Comparison of ENCODE assay signal across 15 cellular contexts in genomic region chr6:167184301-167184700, GRCh38. TPM values are rescaled to one million over a fixed set of nuclear protein-coding genes. Genes with fewer than 3 reads are reported as not detected.
"Had no signal": no experiment of that assay in that cellular context is flagged by ENCODE, and none has a peak within 500 bp of the region (broad histone marks: within the 10 kb centered on the region; RNA-seq: fewer than 3 reads in every experiment).

No MANE protein-coding gene starts in this region.

RNA-seq across cellular contexts. Expression of gene GPR31, which starts 26.5 kb away (rescaled TPM):
- total RNA-seq: activated B cell treated with CpG ODN at 0.5 μM for 24 hours; activated CD4-positive, alpha-beta memory T cell treated with anti-CD3 and anti-CD28 coated beads for 36 hours; activated CD4-positive, alpha-beta memory T cell treated with anti-CD3 and anti-CD28 coated beads, Interleukin-2, amount 10 ng/mL, durations not matched to agents 7 days and 5 days; activated CD4-positive, alpha-beta T cell treated with anti-CD3 and anti-CD28 coated beads for 36 hours; activated CD4-positive, alpha-beta T cell treated with anti-CD3 and anti-CD28 coated beads, Interleukin-2, amount 10 ng/mL, durations not matched to agents 24 days and 14 days; activated CD4-positive, alpha-beta T cell treated with anti-CD3 and anti-CD28 coated beads, Interleukin-2, amount 10 ng/mL, durations not matched to agents 7 days and 5 days; activated CD8-positive, alpha-beta memory T cell treated with anti-CD3 and anti-CD28 coated beads for 36 hours; activated CD8-positive, alpha-beta memory T cell treated with anti-CD3 and anti-CD28 coated beads, Interleukin-2, amount 10 ng/mL, durations not matched to agents 7 days and 5 days; activated CD8-positive, alpha-beta T cell treated with anti-CD3 and anti-CD28 coated beads for 36 hours; activated CD8-positive, alpha-beta T cell treated with anti-CD3 and anti-CD28 coated beads, Interleukin-2, amount 10 ng/mL, durations not matched to agents 7 days and 5 days; T-cell; T-helper 1 cell treated with Interleukin-12 subunit alpha and Interleukin-12 subunit beta and Interleukin-4 antibody, amounts not matched to agents 30 ng/mL and 1 ng/mL, for 36 hours; T-helper 17 cell; T-helper 2 cell treated with Interferon-gamma antibody and Interleukin-4, amounts not matched to agents 100 ng/mL and 5 ng/mL, for 36 hours; WTC11 had no signal
